In genomic region chrX:47446971-47447370, GRCh38 we compare ENCODE assay signal across 21 cellular contexts.
"Had no signal": no experiment of that assay in that cellular context is flagged by ENCODE, and none has a peak within 500 bp of the region (broad histone marks: within the 10 kb centered on the region; RNA-seq: fewer than 3 reads in every experiment).

No MANE protein-coding gene starts in this region.

- H3K4me2 ChIP-seq: smooth muscle cell had no signal

- DNase-seq: islet precursor cell; left ventricle myocardium inferior; midbrain; mucosa of descending colon; naive thymus-derived CD4-positive, alpha-beta T cell; ovary; right lobe of liver; stimulated activated CD4-positive, alpha-beta T cell treated with anti-CD3 and anti-CD28 coated beads, Interleukin-1b, Interleukin-23, amount 100 ng/mL, for 48 hours; stimulated activated CD4-positive, alpha-beta T cell treated with anti-CD3 and anti-CD28 coated beads, Interleukin-2, amount 100 ng/mL, for 48 hours; stimulated activated naive B cell treated with anti-CD40 and anti-IgM and Interleukin-4, amounts not matched to agents 10 μg/mL and 1 μg/mL and 100 μg/mL, for 72 hours; stimulated activated naive CD8-positive, alpha-beta T cell treated with anti-CD3 and anti-CD28 coated beads, Interleukin-15, Interleukin-2, amounts not matched to agents 100 U/mL and 50 U/mL, for 24 hours; stomach; testis; thyroid gland; transverse colon; upper lobe of left lung had no signal

- H3K27ac ChIP-seq: left ventricle myocardium inferior, ovary, right atrium auricular region, right lobe of liver, stomach, testis, thyroid gland, transverse colon, upper lobe of left lung, vagina had no signal

- H3K9me3 ChIP-seq: testis, thyroid gland had no signal

- H3K27me3 ChIP-seq: ovary, right atrium auricular region, right lobe of liver, stomach, testis, thyroid gland, transverse colon, upper lobe of left lung, vagina had no signal

- ATAC-seq: mucosa of descending colon; naive thymus-derived CD4-positive, alpha-beta T cell; natural killer cell treated with Interleukin-12 subunit alpha and Interleukin-12 subunit beta and Interleukin-15 and Interleukin-18, amount 100 ng/mL, for 72 hours; right lobe of liver; stimulated activated naive CD8-positive, alpha-beta T cell treated with anti-CD3 and anti-CD28 coated beads, Interleukin-15, Interleukin-2, amounts not matched to agents 100 U/mL and 50 U/mL, for 24 hours had no signal

- H3K4me1 ChIP-seq: left ventricle myocardium inferior, right atrium auricular region, right lobe of liver, stomach, testis, thyroid gland, transverse colon, upper lobe of left lung, vagina had no signal

- H3K4me3 ChIP-seq: left ventricle myocardium inferior, lung, mucosa of descending colon, ovary, right atrium auricular region, right lobe of liver, smooth muscle cell, stomach, testis, thyroid gland, transverse colon, upper lobe of left lung, vagina had no signal

- H3K36me3 ChIP-seq: ovary had no signal
